ENCODE assay signal across 10 cellular contexts in the genomic region with DNA sequence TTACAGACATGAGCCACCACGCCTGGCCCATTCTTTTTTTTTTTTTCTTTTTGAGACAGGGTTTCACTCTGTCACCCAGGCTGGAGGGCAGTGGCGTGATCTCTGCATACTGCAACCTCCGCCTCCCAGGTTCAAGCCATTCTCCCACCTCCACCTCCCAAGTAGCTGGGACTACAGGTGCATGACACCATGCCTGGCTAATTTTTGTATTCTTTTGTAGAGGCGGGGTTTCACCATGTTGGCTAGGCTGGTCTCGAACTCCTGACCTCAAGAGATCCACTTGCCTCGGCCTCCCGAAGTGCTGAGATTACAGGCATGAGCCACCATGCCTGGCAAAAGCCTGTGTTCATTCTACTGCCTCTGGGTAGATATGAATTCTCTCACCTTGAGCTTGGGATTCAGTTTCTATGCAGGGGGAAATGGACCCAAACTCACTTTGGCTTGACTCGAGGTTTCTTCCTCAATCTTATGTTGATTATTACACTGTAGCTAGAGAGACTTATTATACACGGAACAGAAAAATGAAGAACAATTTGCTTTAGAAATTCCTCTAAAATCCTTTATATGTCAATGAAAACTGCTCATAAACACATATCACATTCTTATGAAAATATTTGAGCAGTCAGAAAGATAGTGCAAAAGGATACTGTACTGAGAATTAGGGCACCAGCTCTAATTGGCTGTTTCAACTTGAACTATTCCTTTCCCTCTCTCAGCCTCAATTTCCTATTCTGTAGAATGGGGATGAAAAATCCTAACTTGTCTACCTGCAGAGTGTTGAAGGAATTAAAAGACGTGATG.
"Had no signal": no experiment of that assay in that cellular context is flagged by ENCODE, and none has a peak within 500 bp of the region (broad histone marks: within the 10 kb centered on the region; RNA-seq: fewer than 3 reads in every experiment).

No MANE protein-coding gene starts in this region.

- H3K27ac ChIP-seq: GM23248, HL-60, KMS-11 had no signal

- H3K9me3 Mint-ChIP-seq: H9 had no signal

- H3K4me2 ChIP-seq: KMS-11 had no signal

- H2AFZ ChIP-seq: GM23248 had no signal

- DNase-seq: GM23248, H9, HCEC 1CT, IMR-90, Karpas-422, KBM-7 had no signal

- H3K27ac Mint-ChIP-seq: H9 had no signal

- H3K9ac ChIP-seq: GM23248, KMS-11 had no signal

- H3K4me3 ChIP-seq: GM23248 had no signal

- H3K4me3 Mint-ChIP-seq: H9 had no signal

- FAIRE-seq: H1, H54 had no signal
